In the genomic region with DNA sequence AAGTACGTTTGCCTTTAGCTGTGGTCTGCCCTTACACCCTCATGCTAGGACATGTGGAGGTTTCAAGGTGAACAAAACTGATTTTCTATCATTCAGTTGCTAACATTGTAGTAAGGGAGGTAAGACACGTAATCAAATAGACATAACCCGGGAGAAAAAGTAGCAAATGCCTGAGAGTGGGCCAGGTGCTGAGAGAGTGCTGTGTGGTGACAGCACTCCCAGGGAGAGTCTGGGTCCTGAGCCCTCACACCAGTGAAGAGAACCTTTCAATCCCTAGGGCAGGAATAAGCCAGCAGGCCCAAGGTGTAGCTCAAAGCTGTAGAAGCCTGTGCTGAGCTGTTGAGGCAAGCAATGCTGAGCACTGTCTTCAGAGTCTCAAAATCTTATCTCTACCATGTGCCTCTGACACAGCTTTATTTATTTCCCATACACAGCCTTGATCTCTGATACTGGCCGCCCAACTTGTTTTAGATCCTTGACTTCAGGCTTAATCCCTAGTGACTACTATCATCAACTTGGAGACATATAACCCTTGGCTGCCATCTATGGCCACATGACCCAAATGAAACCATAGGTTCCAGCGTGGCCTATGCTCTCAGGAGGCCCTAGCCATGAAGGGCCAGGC, we compare ENCODE assay signal across 26 cellular contexts. TPM values are rescaled to one million over a fixed set of nuclear protein-coding genes. Genes with fewer than 3 reads are reported as not detected.
"Had no signal": no experiment of that assay in that cellular context is flagged by ENCODE, and none has a peak within 500 bp of the region (broad histone marks: within the 10 kb centered on the region; RNA-seq: fewer than 3 reads in every experiment).

No MANE protein-coding gene starts in this region.

- ATAC-seq: left colon; lower lobe of right lung; natural killer cell treated with Interleukin-12 subunit alpha and Interleukin-12 subunit beta and Interleukin-15 and Interleukin-18, amount 100 ng/mL, for 72 hours; stimulated activated naive CD8-positive, alpha-beta T cell treated with anti-CD3 and anti-CD28 coated beads, Interleukin-15, amount 100 ng/mL, for 72 hours had no signal

- H3K36me3 ChIP-seq: esophagus squamous epithelium, left ventricle myocardium inferior, lower lobe of right lung, neutrophil, prostate gland, sigmoid colon, tibial artery had no signal

- H3K4me3 Mint-ChIP-seq: central memory CD8-positive, alpha-beta T cell; immature natural killer cell; naive B cell; natural killer cell treated with Interleukin-12 subunit alpha and Interleukin-12 subunit beta and Interleukin-15 and Interleukin-18, amount 100 ng/mL, for 72 hours; neural crest cell; stimulated activated naive CD8-positive, alpha-beta T cell treated with anti-CD3 and anti-CD28 coated beads, Interleukin-15, amount 100 ng/mL, for 72 hours; type B pancreatic cell had no signal

- H3K36me3 Mint-ChIP-seq: immature natural killer cell; naive B cell; natural killer cell treated with Interleukin-12 subunit alpha and Interleukin-12 subunit beta and Interleukin-15 and Interleukin-18, amount 100 ng/mL, for 72 hours had no signal

- H3K9me3 Mint-ChIP-seq: central memory CD8-positive, alpha-beta T cell; immature natural killer cell; naive B cell; natural killer cell treated with Interleukin-12 subunit alpha and Interleukin-12 subunit beta and Interleukin-15 and Interleukin-18, amount 100 ng/mL, for 72 hours; stimulated activated naive CD8-positive, alpha-beta T cell treated with anti-CD3 and anti-CD28 coated beads, Interleukin-15, amount 100 ng/mL, for 72 hours had no signal

- H3K4me1 Mint-ChIP-seq: central memory CD8-positive, alpha-beta T cell; immature natural killer cell; naive B cell; stimulated activated naive CD8-positive, alpha-beta T cell treated with anti-CD3 and anti-CD28 coated beads, Interleukin-15, amount 100 ng/mL, for 72 hours had no signal

- H3K4me3 ChIP-seq: coronary artery, esophagus squamous epithelium, left ventricle myocardium inferior, lower lobe of right lung, prostate gland, sigmoid colon, tibial artery had no signal

- H3K9me3 ChIP-seq: esophagus squamous epithelium, left ventricle myocardium inferior, lower lobe of right lung, neutrophil, prostate gland, sigmoid colon, tibial artery had no signal

- H3K27me3 Mint-ChIP-seq: central memory CD8-positive, alpha-beta T cell; type B pancreatic cell had no signal

- H3K27ac ChIP-seq: coronary artery, left ventricle myocardium inferior, lower lobe of right lung, neutrophil, prostate gland, tibial artery had no signal

- DNase-seq: dermis blood vessel endothelial cell; effector memory CD4-positive, alpha-beta T cell; erythroblast; esophagus squamous epithelium; hypothalamus; immature natural killer cell; islet precursor cell; kidney glomerular epithelial cell; left colon; left ventricle myocardium inferior; lower lobe of right lung; naive B cell; right cardiac atrium; sigmoid colon; stimulated activated CD4-positive, alpha-beta T cell treated with anti-CD3 and anti-CD28 coated beads, Interleukin-2, amount 100 ng/mL, for 24 hours; stimulated activated CD4-positive, alpha-beta T cell treated with anti-CD3 and anti-CD28 coated beads, Interleukin-4, amount 100 ng/mL, for 24 hours; stimulated activated naive CD4-positive, alpha-beta T cell; stimulated activated naive CD8-positive, alpha-beta T cell treated with anti-CD3 and anti-CD28 coated beads, Interleukin-15, amount 100 ng/mL, for 72 hours; tibial artery had no signal

- H3K27me3 ChIP-seq: esophagus squamous epithelium, neutrophil, sigmoid colon, tibial artery had no signal

- H3K4me1 ChIP-seq: lower lobe of right lung, prostate gland had no signal

- H3K27ac Mint-ChIP-seq: immature natural killer cell; naive B cell; natural killer cell treated with Interleukin-12 subunit alpha and Interleukin-12 subunit beta and Interleukin-15 and Interleukin-18, amount 100 ng/mL, for 72 hours; stimulated activated naive CD8-positive, alpha-beta T cell treated with anti-CD3 and anti-CD28 coated beads, Interleukin-15, amount 100 ng/mL, for 72 hours; type B pancreatic cell had no signal

RNA-seq across cellular contexts. Expression of gene TPD52L1, which starts 55.2 kb away (rescaled TPM):
- total RNA-seq: natural killer cell treated with Interleukin-12 subunit alpha and Interleukin-12 subunit beta and Interleukin-15 and Interleukin-18, amount 100 ng/mL, for 72 hours had no signal
